ENCODE assay signal across 27 cellular contexts in the genomic region with DNA sequence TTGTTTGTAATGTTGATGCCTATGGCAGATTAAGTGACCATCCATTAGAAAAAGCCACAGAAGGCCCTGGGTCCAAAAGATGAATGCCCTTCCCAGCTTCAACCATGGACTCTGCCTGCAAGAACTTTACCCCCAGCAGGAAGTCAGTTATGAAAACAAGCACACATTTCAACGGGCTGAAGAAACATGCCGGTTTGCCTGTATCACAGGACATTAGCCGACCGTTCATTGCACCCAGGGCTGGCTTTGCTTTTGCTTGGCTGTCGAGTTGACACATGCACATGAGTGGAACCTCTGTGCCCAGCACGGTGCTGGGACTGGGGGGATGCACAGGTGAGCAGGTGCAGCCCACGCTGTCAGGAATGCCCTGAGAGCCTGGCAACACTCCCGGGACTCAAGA.
DNase-seq lines count a peak whose midpoint lies in the region; ATAC-seq and TF ChIP-seq lines count a peak whose summit lies in the region.
"Had no signal": no experiment of that assay in that cellular context is flagged by ENCODE, and none has a peak within 500 bp of the region (broad histone marks: within the 10 kb centered on the region; RNA-seq: fewer than 3 reads in every experiment).

No MANE protein-coding gene starts in this region.

- H3K27me3 ChIP-seq in DND-41 (ENCODE audit: insufficient read depth, low read length, poor library complexity) (no peaks in the 10 kb centered on the region), ascending aorta (no peaks in the 10 kb centered on the region)
- H3K27me3 ChIP-seq: ovary had no signal

- peaks cover 41% of the 10 kb centered on the region for H3K79me2 ChIP-seq in DND-41 (ENCODE audit: insufficient read depth, low read length)

- H2AFZ ChIP-seq in DND-41 (ENCODE audit: low read depth, low read length), result no peak overlapping the region

- peak overlapping the region; percentile 99 for H3K27ac ChIP-seq in DND-41 (ENCODE audit: low read length)
- H3K27ac ChIP-seq in ascending aorta, result no peak overlapping the region
- H3K27ac ChIP-seq: ovary had no signal

- no peaks in the 10 kb centered on the region for H3K27me3 Mint-ChIP-seq in activated CD4-positive, alpha-beta T cell treated with anti-CD3 and anti-CD28 coated beads, Interleukin-2, amount 10 ng/mL, durations not matched to agents 24 days and 14 days
- H3K27me3 Mint-ChIP-seq in activated CD8-positive, alpha-beta T cell treated with anti-CD3 and anti-CD28 coated beads, Interleukin-2, amount 10 ng/mL, durations not matched to agents 7 days and 5 days (ENCODE audit: low read depth), result no peaks in the 10 kb centered on the region
- H3K27me3 Mint-ChIP-seq in immature natural killer cell (ENCODE audit: low read depth in 3 of 3), result peaks cover 2 to 8% (median 6%) of the 10 kb centered on the region in 3 donors
- H3K27me3 Mint-ChIP-seq: memory B cell, type B pancreatic cell had no signal

- H3K9ac ChIP-seq in DND-41 (ENCODE audit: low read depth, low read length), result peak overlapping the region; percentile 81

- DNase-seq in activated CD4-positive, alpha-beta T cell treated with anti-CD3 and anti-CD28 coated beads, Interleukin-2, amount 10 ng/mL, durations not matched to agents 24 days and 14 days, result peak; percentile 73
- DNase-seq in activated CD4-positive, alpha-beta T cell treated with anti-CD3 and anti-CD28 coated beads for 48 hours, result no peak
- peak; percentile 40 for DNase-seq in DND-41
- DNase-seq in activated CD8-positive, alpha-beta T cell treated with anti-CD3 and anti-CD28 coated beads, Interleukin-2, amount 10 ng/mL, durations not matched to agents 7 days and 5 days, result no peak
- DNase-seq in immature natural killer cell, result no peak
- DNase-seq in iPS-NIHi11 (ENCODE audit: low spot score), result no peak
- no peak for DNase-seq in GM19238 (ENCODE audit: insufficient read length, low spot score)
- DNase-seq in ascending aorta (ENCODE audit: low spot score in 2 of 2), result no peak
- DNase-seq: 8988T; anterior cingulate cortex; COR-L47; dermis blood vessel endothelial cell; DMS79; HFFc6; left cardiac atrium; naive B cell; NCI-H146; NCI-H2171 treated with DMSO at 0.1 percent for 48 hours; NCI-H69; ovary; right cardiac atrium; stimulated activated CD4-positive, alpha-beta T cell treated with anti-CD3 and anti-CD28 coated beads, Interleukin-12 subunit alpha, Interleukin-12 subunit beta, amount 100 ng/mL, for 4 hours; stimulated activated CD4-positive, alpha-beta T cell treated with anti-CD3 and anti-CD28 coated beads, Interleukin-4, amount 100 ng/mL, for 4 hours had no signal

- H3K27ac Mint-ChIP-seq in activated CD4-positive, alpha-beta T cell treated with anti-CD3 and anti-CD28 coated beads, Interleukin-2, amount 10 ng/mL, durations not matched to agents 24 days and 14 days, result peak overlapping the region; percentile 98
- H3K27ac Mint-ChIP-seq in activated CD8-positive, alpha-beta T cell treated with anti-CD3 and anti-CD28 coated beads, Interleukin-2, amount 10 ng/mL, durations not matched to agents 7 days and 5 days, result peak overlapping the region; percentile 87
- H3K27ac Mint-ChIP-seq in immature natural killer cell, result peak overlapping the region in 3 of 6 donors; percentile 39 to 67 (median 48)
- H3K27ac Mint-ChIP-seq: HFFc6, memory B cell, type B pancreatic cell had no signal

- POLR2A ChIA-PET in activated CD8-positive, alpha-beta T cell treated with anti-CD3 and anti-CD28 coated beads, Interleukin-2, amount 10 ng/mL, durations not matched to agents 7 days and 5 days (lab: Charles Lee), result interaction anchor here (0.8 to 7.8 kb wide), 9 partner anchors 10 to 1087 kb away, joined by 5 to 52 read pairs (median 5); partner anchors contain the start of gene BCL11B

- no peak for ATAC-seq in DND-41 (ENCODE audit: insufficient read depth, low read depth)
- no peak for ATAC-seq in activated CD8-positive, alpha-beta T cell treated with anti-CD3 and anti-CD28 coated beads, Interleukin-2, amount 10 ng/mL, durations not matched to agents 7 days and 5 days
- ATAC-seq: K562, left cardiac atrium, right cardiac atrium, Right ventricle myocardium inferior had no signal

- H3K4me3 ChIP-seq in DND-41 (ENCODE audit: low read depth in 1 of 2, low read length in 2 of 2) (peak overlapping the region in 1 of 2 experiments; percentile 3; a peak in 1 of 4 replicates), ascending aorta (no peak overlapping the region)
- H3K4me3 ChIP-seq: K562, ovary had no signal

- intact Hi-C loops in activated CD4-positive, alpha-beta T cell treated with anti-CD3 and anti-CD28 coated beads, Interleukin-2, amount 10 ng/mL, durations not matched to agents 24 days and 14 days (cut with micrococcal nuclease), result loop anchor here (10.0 kb wide), 1 partner anchor 1050 kb away; no protein-coding TSS in a partner anchor
- intact Hi-C loops in ascending aorta (cut with DNase I), result no loop called here

- H3K36me3 ChIP-seq in DND-41 (ENCODE audit: insufficient read depth, low read length), result no peaks in the 10 kb centered on the region; the same call in 1 of the 2 replicates
- no peaks in the 10 kb centered on the region for H3K36me3 ChIP-seq in ascending aorta
- H3K36me3 ChIP-seq: ovary had no signal

- peaks cover 96% of the 10 kb centered on the region for H3K4me1 ChIP-seq in DND-41 (ENCODE audit: insufficient read depth, low read length)
- H3K4me1 ChIP-seq in ascending aorta, result no peaks in the 10 kb centered on the region

- peaks cover 86% of the 10 kb centered on the region for H3K4me1 Mint-ChIP-seq in activated CD4-positive, alpha-beta T cell treated with anti-CD3 and anti-CD28 coated beads, Interleukin-2, amount 10 ng/mL, durations not matched to agents 24 days and 14 days
- H3K4me1 Mint-ChIP-seq in activated CD8-positive, alpha-beta T cell treated with anti-CD3 and anti-CD28 coated beads, Interleukin-2, amount 10 ng/mL, durations not matched to agents 7 days and 5 days (ENCODE audit: low read depth), result peaks cover 93% of the 10 kb centered on the region
- H3K4me1 Mint-ChIP-seq in immature natural killer cell, result peaks cover 62 to 72% of the 10 kb centered on the region in 2 donors
- H3K4me1 Mint-ChIP-seq: memory B cell, naive B cell had no signal

- peak overlapping the region; percentile 35 for H3K4me2 ChIP-seq in DND-41 (ENCODE audit: insufficient read depth, low read length)

- no peak for TF ChIP-seq CTCF in DND-41 (IDR thresholded peaks at IDR 0.05; ENCODE audit: borderline replicate concordance, extremely low read depth, low read length, poor library complexity, severe bottlenecking)
- no peak for TF ChIP-seq CTCF in ascending aorta (IDR thresholded peaks at IDR 0.05)

- H3K9me3 Mint-ChIP-seq in activated CD4-positive, alpha-beta T cell treated with anti-CD3 and anti-CD28 coated beads, Interleukin-2, amount 10 ng/mL, durations not matched to agents 24 days and 14 days, result peaks cover 5% of the 10 kb centered on the region
- H3K9me3 Mint-ChIP-seq in activated CD8-positive, alpha-beta T cell treated with anti-CD3 and anti-CD28 coated beads, Interleukin-2, amount 10 ng/mL, durations not matched to agents 7 days and 5 days (ENCODE audit: insufficient read depth), result no peaks in the 10 kb centered on the region
- H3K9me3 Mint-ChIP-seq in immature natural killer cell, result peaks cover 0 to 3% (median 0%) of the 10 kb centered on the region in 6 donors
- H3K9me3 Mint-ChIP-seq: type B pancreatic cell had no signal

- CTCF ChIA-PET in activated CD8-positive, alpha-beta T cell treated with anti-CD3 and anti-CD28 coated beads, Interleukin-2, amount 10 ng/mL, durations not matched to agents 7 days and 5 days (lab: Charles Lee), result interaction anchor here (0.7 to 20.0 kb wide), 7 partner anchors 9 to 1082 kb away, joined by 3 to 309 read pairs (median 5); no protein-coding TSS in a partner anchor

- H4K20me1 ChIP-seq in DND-41 (ENCODE audit: insufficient read depth, low read length), result no peaks in the 10 kb centered on the region

- peak overlapping the region; percentile 71 for H3K4me3 Mint-ChIP-seq in activated CD4-positive, alpha-beta T cell treated with anti-CD3 and anti-CD28 coated beads, Interleukin-2, amount 10 ng/mL, durations not matched to agents 24 days and 14 days
- H3K4me3 Mint-ChIP-seq in activated CD8-positive, alpha-beta T cell treated with anti-CD3 and anti-CD28 coated beads, Interleukin-2, amount 10 ng/mL, durations not matched to agents 7 days and 5 days, result peak overlapping the region; percentile 41
- peak overlapping the region in 4 of 5 donors; percentile 28 to 68 (median 43) for H3K4me3 Mint-ChIP-seq in immature natural killer cell
- H3K4me3 Mint-ChIP-seq: HFFc6, memory B cell, naive B cell, type B pancreatic cell had no signal

- peaks cover 4% of the 10 kb centered on the region for H3K36me3 Mint-ChIP-seq in activated CD4-positive, alpha-beta T cell treated with anti-CD3 and anti-CD28 coated beads, Interleukin-2, amount 10 ng/mL, durations not matched to agents 24 days and 14 days (ENCODE audit: low read depth)
- peaks cover 9% of the 10 kb centered on the region for H3K36me3 Mint-ChIP-seq in activated CD8-positive, alpha-beta T cell treated with anti-CD3 and anti-CD28 coated beads, Interleukin-2, amount 10 ng/mL, durations not matched to agents 7 days and 5 days (ENCODE audit: low read depth)
- peaks cover 0 to 8% (median 0%) of the 10 kb centered on the region in 3 donors for H3K36me3 Mint-ChIP-seq in immature natural killer cell
- H3K36me3 Mint-ChIP-seq: memory B cell, naive B cell, type B pancreatic cell had no signal

- H3K9me3 ChIP-seq in DND-41 (ENCODE audit: insufficient read depth, low read length, severe bottlenecking) (no peaks in the 10 kb centered on the region), ascending aorta (no peaks in the 10 kb centered on the region)
- H3K9me3 ChIP-seq: ovary had no signal

Comparison
In these comparisons a context has a peak if more than half of its experiments do, and no peak if none do; other contexts are left out.
1. DNase-seq: peak in activated CD4-positive, alpha-beta T cell treated with anti-CD3 and anti-CD28 coated beads, Interleukin-2, amount 10 ng/mL, durations not matched to agents 24 days and 14 days (single experiment) and DND-41 (single experiment); none in activated CD4-positive, alpha-beta T cell treated with anti-CD3 and anti-CD28 coated beads for 48 hours (single experiment), activated CD8-positive, alpha-beta T cell treated with anti-CD3 and anti-CD28 coated beads, Interleukin-2, amount 10 ng/mL, durations not matched to agents 7 days and 5 days (single experiment), immature natural killer cell (0 of 3), iPS-NIHi11 (single experiment), GM19238 (single experiment) and ascending aorta (0 of 2).
2. Peak in every context shown above with its lines, with median percentiles within 50 percentile points of each other: H3K4me3 Mint-ChIP-seq.